24 cellular contexts compared by ENCODE assay signal in genomic region chr17:79490530-79490929, GRCh38.
"Had no signal": no experiment of that assay in that cellular context is flagged by ENCODE, and none has a peak within 500 bp of the region (broad histone marks: within the 10 kb centered on the region; RNA-seq: fewer than 3 reads in every experiment).

No MANE protein-coding gene starts in this region.

- H3K4me3 ChIP-seq: esophagus muscularis mucosa, gastroesophageal sphincter, heart left ventricle, hepatocyte, lung, right lobe of liver, suprapubic skin, transverse colon, vagina had no signal

- H3K4me3 Mint-ChIP-seq: memory B cell; natural killer cell; stimulated activated naive B cell treated with anti-CD40 and anti-IgM and Interleukin-4, amounts not matched to agents 10 μg/mL and 1 μg/mL and 100 μg/mL, for 72 hours; stimulated activated naive CD8-positive, alpha-beta T cell treated with anti-CD3 and anti-CD28 coated beads, Interleukin-15, amount 100 ng/mL, for 72 hours had no signal

- H3K9me3 ChIP-seq: esophagus muscularis mucosa, heart left ventricle, neutrophil, right lobe of liver, suprapubic skin, transverse colon, vagina had no signal

- H3K27ac ChIP-seq: esophagus muscularis mucosa, foreskin keratinocyte, gastroesophageal sphincter, heart left ventricle, hepatocyte, neutrophil, parathyroid adenoma, right lobe of liver, suprapubic skin, transverse colon, vagina had no signal

- H3K27ac Mint-ChIP-seq: memory B cell; progenitor cell of endocrine pancreas; stimulated activated naive B cell treated with anti-CD40 and anti-IgM and Interleukin-4, amounts not matched to agents 10 μg/mL and 1 μg/mL and 100 μg/mL, for 72 hours had no signal

- H3K27me3 ChIP-seq: right lobe of liver, vagina had no signal

- H3K4me1 Mint-ChIP-seq: stimulated activated naive CD8-positive, alpha-beta T cell treated with anti-CD3 and anti-CD28 coated beads, Interleukin-15, amount 100 ng/mL, for 72 hours had no signal

- ATAC-seq: foreskin keratinocyte; gastroesophageal sphincter; heart left ventricle; left lobe of liver; natural killer cell; right lobe of liver; stimulated activated naive B cell treated with anti-CD40 and anti-IgM and Interleukin-4, amounts not matched to agents 10 μg/mL and 1 μg/mL and 100 μg/mL, for 72 hours; stimulated activated naive CD8-positive, alpha-beta T cell treated with anti-CD3 and anti-CD28 coated beads, Interleukin-15, amount 100 ng/mL, for 72 hours had no signal

- H3K36me3 ChIP-seq: esophagus muscularis mucosa, gastroesophageal sphincter, heart left ventricle, neutrophil, right lobe of liver, suprapubic skin, transverse colon, vagina had no signal

- DNase-seq: dermis blood vessel endothelial cell; effector memory CD4-positive, alpha-beta T cell; foreskin keratinocyte; heart left ventricle; kidney; natural killer cell; right lobe of liver; small intestine; stimulated activated CD4-positive, alpha-beta T cell treated with anti-CD3 and anti-CD28 coated beads, Interleukin-15, amount 100 ng/mL, for 24 hours; stimulated activated CD4-positive, alpha-beta T cell treated with anti-CD3 and anti-CD28 coated beads, Interleukin-2, amount 100 ng/mL, for 48 hours; stimulated activated naive B cell treated with anti-CD40 and anti-IgM and Interleukin-4, amounts not matched to agents 10 μg/mL and 1 μg/mL and 100 μg/mL, for 72 hours; stimulated activated naive CD8-positive, alpha-beta T cell treated with anti-CD3 and anti-CD28 coated beads, Interleukin-15, amount 100 ng/mL, for 72 hours; transverse colon had no signal

- H3K4me1 ChIP-seq: esophagus muscularis mucosa, foreskin keratinocyte, gastroesophageal sphincter, heart left ventricle, parathyroid adenoma, right lobe of liver, suprapubic skin, transverse colon, vagina had no signal

- H3K36me3 Mint-ChIP-seq: memory B cell; natural killer cell; stimulated activated naive B cell treated with anti-CD40 and anti-IgM and Interleukin-4, amounts not matched to agents 10 μg/mL and 1 μg/mL and 100 μg/mL, for 72 hours had no signal
